ENCODE assay signal across 8 cellular contexts in the genomic region with DNA sequence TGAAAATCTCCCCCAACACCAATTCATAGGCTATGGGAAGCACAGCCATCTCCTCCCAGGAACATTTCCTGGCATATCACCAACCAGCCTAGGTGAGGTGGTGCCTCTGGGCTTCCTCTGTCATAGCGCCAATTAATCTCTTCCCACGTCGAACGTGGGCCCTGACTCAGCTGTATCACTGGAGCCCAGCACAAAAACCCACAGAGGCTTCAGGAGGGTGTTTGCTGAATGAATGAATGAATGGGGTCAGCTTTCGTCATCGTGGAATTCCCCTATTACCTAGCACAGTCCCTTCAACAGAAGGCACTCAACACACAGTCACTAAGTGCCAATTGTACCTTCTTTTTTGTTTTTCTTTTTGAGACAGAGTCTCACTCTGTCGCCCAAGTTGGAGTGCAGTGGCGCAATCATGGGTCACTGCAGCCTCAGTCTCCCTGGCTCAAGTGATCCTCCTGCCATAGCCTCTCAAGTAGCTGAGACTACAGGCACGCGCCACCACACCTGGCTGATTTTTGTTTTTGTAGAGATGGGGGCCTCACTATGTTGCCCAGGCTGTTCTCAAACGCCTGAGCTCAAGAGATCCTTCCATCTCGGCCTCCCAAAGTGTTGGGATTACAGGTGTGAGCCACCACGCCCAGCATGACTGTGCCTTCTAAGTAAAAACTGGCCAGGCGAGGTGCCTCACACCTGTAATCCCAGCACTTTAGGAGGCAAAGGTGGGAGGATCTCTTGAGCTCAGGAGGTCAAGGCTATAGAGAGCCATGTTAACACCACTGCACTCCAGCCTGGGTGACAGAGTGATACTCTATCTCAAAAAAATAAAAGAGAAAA. TPM values are rescaled to one million over a fixed set of nuclear protein-coding genes. Genes with fewer than 3 reads are reported as not detected.
A peak's percentile ranks its signal among the peaks of the same experiment; 100 is the strongest.
DNase-seq lines count a peak whose midpoint lies in the region; ATAC-seq and TF ChIP-seq lines count a peak whose summit lies in the region.
"Had no signal": no experiment of that assay in that cellular context is flagged by ENCODE, and none has a peak within 500 bp of the region (broad histone marks: within the 10 kb centered on the region; RNA-seq: fewer than 3 reads in every experiment).

No MANE protein-coding gene starts in this region.

- ATAC-seq in HG03571 (IDR thresholded peaks at IDR 0.05; ENCODE audit: unreplicated experiment) (no peak), HG02571 (IDR thresholded peaks at IDR 0.05; ENCODE audit: unreplicated experiment) (no peak)
- ATAC-seq: gastroesophageal sphincter had no signal

- CTCF ChIA-PET in GM10248 (lab: Yijun Ruan, JAX) = interaction anchor here (1.2 to 4.5 kb wide), 6 partner anchors 10 to 138 kb away, joined by 4 to 17 read pairs (median 9); partner anchors contain the start of genes DCTPP1, ZNF747 and ZNF764

- peaks cover 11% of the 10 kb centered on the region for H3K4me1 ChIP-seq in hepatocyte (ENCODE audit: insufficient read depth)

- H3K79me2 ChIP-seq in hepatocyte = peaks cover 11% of the 10 kb centered on the region

- no peak overlapping the region for H2AFZ ChIP-seq in hepatocyte

- no peaks in the 10 kb centered on the region for H3K9me2 ChIP-seq in hepatocyte (replicated peaks; ENCODE audit: insufficient read depth)

- POLR2A ChIA-PET in GM10248 (lab: Yijun Ruan, JAX) = interaction anchor here (1.4 kb wide), 1 partner anchor 9 kb away, joined by 4 read pairs; the partner anchor contains the start of gene ZNF764

- WGBS in hepatocyte (ENCODE audit: low lambda C conversion rate, missing lambda C conversion rate) = 94% methylated on average over 14 of the region's 14 CpGs

- H3K36me3 ChIP-seq in hepatocyte (replicated peaks; ENCODE audit: insufficient read depth, low read depth) = no peaks in the 10 kb centered on the region

- H3K27ac ChIP-seq in hepatocyte = peak overlapping the region; percentile 7

- no peak overlapping the region for H3K4me2 ChIP-seq in hepatocyte

- no peak overlapping the region for H3K4me3 ChIP-seq in hepatocyte
- H3K4me3 ChIP-seq: gastroesophageal sphincter had no signal

- peak; percentile 80 for DNase-seq in NCI-H226
- DNase-seq in activated CD8-positive, alpha-beta memory T cell treated with anti-CD3 and anti-CD28 coated beads, Interleukin-2, amount 50 U/mL, for 48 hours = peak; percentile 73
- DNase-seq in hepatocyte (ENCODE audit: low spot score) = no peak
- peak; percentile 78 for DNase-seq in stimulated activated naive CD4-positive, alpha-beta T cell treated with Interleukin-2 at 50 U/mL for 16 hours (lab: John Stamatoyannopoulos, UW)
- DNase-seq in GM10248 (ENCODE audit: extremely low spot score) = no peak

- H3K9me3 ChIP-seq in hepatocyte (ENCODE audit: low read depth) = no peaks in the 10 kb centered on the region
- H3K9me3 ChIP-seq: gastroesophageal sphincter had no signal

- H4K20me1 ChIP-seq in hepatocyte (ENCODE audit: insufficient read depth, poor library complexity, severe bottlenecking) = no peaks in the 10 kb centered on the region

- TF ChIP-seq CTCF in hepatocyte (IDR thresholded peaks at IDR 0.05; ENCODE audit: poor library complexity) (no peak), GM10248 (IDR thresholded peaks at IDR 0.05; ENCODE audit: control extremely low read depth, extremely low read depth, low read depth, missing control alignments) (no peak)

- H3K27me3 ChIP-seq in hepatocyte = no peaks in the 10 kb centered on the region
- H3K27me3 ChIP-seq: gastroesophageal sphincter had no signal

RNA-seq across cellular contexts. Expression of gene ZNF688, which starts 4.1 kb away (rescaled TPM):
- 7.1 and 9.8 TPM in 2 replicates for total RNA-seq in hepatocyte
- 21.0 and 21.3 TPM in 2 replicates for polyA plus RNA-seq in hepatocyte

RNA-seq across cellular contexts. Expression of gene ZNF764, which starts 9.2 kb away (rescaled TPM):
- 9.8 and 13.8 TPM in 2 replicates for total RNA-seq in hepatocyte
- polyA plus RNA-seq in hepatocyte = 12.1 and 12.5 TPM in 2 replicates

RNA-seq across cellular contexts. Expression of gene ZNF785, which starts 18.1 kb away (rescaled TPM):
- 10.8 and 11.7 TPM in 2 replicates for total RNA-seq in hepatocyte
- polyA plus RNA-seq in hepatocyte = 7.3 and 10.0 TPM in 2 replicates

RNA-seq across cellular contexts. Expression of gene ZNF747, which starts 32.7 kb away (rescaled TPM):
- total RNA-seq in hepatocyte = 11.1 and 13.4 TPM in 2 replicates
- 9.9 and 10.5 TPM in 2 replicates for polyA plus RNA-seq in hepatocyte

RNA-seq across cellular contexts. Expression of gene ZNF768, which starts 41.0 kb away (rescaled TPM):
- total RNA-seq in hepatocyte = 37.6 and 44.1 TPM in 2 replicates
- polyA plus RNA-seq in hepatocyte = 19.9 and 25.2 TPM in 2 replicates

Comparison
In these comparisons a context has a peak if more than half of its experiments do, and no peak if none do; other contexts are left out.
1. DNase-seq: peak in NCI-H226 (single experiment), activated CD8-positive, alpha-beta memory T cell treated with anti-CD3 and anti-CD28 coated beads, Interleukin-2, amount 50 U/mL, for 48 hours (single experiment) and stimulated activated naive CD4-positive, alpha-beta T cell treated with Interleukin-2 at 50 U/mL for 16 hours (single experiment); none in hepatocyte (single experiment) and GM10248 (single experiment).